In the genomic region with DNA sequence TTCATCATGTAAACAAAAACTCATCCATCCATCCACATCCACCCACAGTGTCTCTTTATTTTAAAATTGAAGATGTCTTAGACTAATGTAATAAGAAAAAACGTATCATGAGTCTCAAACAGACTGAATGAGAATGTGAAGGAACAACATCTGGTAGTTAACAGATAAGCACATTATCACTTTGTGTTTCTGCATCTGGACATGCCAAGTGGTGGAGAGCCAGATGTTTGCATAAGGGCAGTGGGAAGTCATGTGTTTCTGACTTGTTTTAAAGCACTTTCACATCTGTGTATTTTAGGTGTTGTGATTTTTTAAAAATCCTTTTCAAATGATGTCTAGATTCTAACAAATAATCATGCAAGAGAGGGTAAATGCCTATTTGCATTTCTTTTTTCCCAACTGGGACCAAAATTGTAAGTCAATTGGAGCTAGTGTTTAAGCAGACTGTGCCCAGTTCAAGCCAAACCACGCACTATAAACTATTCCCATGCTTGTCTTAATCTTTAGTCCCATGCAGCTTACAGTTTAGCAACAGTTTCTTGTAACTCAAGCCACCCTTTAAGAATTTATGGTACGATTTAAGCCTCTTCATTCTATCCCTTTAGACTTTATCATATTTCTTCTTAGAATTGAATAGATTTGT, we compare ENCODE assay signal across 16 cellular contexts.
DNase-seq lines count a peak whose midpoint lies in the region; ATAC-seq, FAIRE-seq and TF ChIP-seq lines count a peak whose summit lies in the region.
"Had no signal": no experiment of that assay in that cellular context is flagged by ENCODE, and none has a peak within 500 bp of the region (broad histone marks: within the 10 kb centered on the region; RNA-seq: fewer than 3 reads in every experiment).

No MANE protein-coding gene starts in this region.

- no peaks in the 10 kb centered on the region for H3K27me3 ChIP-seq in H1 (replicated peaks in 1 of 4; ENCODE audit: control insufficient read depth in 3 of 4, extremely low read depth in 1 of 4, insufficient read depth in 3 of 4, low read length in 3 of 4)
- H3K27me3 ChIP-seq in MG63: no peaks in the 10 kb centered on the region
- no peaks in the 10 kb centered on the region for H3K27me3 ChIP-seq in upper lobe of left lung

- H3K56ac ChIP-seq in H1 (replicated peaks; ENCODE audit: insufficient read length, low read depth, low read length): no peak overlapping the region

- H3K23me2 ChIP-seq in H1 (ENCODE audit: low read depth, low read length): no peaks in the 10 kb centered on the region

- no peak overlapping the region for H3K4me3 ChIP-seq in H1 (ENCODE audit: extremely low read depth in 1 of 4, insufficient read depth in 2 of 4, low read depth in 3 of 4, low read length in 4 of 4)
- no peak overlapping the region for H3K4me3 ChIP-seq in MG63
- H3K4me3 ChIP-seq in upper lobe of left lung: no peak overlapping the region

- no peak for TF ChIP-seq RAD21 in H1 (IDR thresholded peaks at IDR 0.05 in 1 of 2, conservative IDR thresholded peaks at IDR 0.05 in 1 of 2; ENCODE audit: low read depth in 2 of 2, low read length in 2 of 2)

- H3K4me3 Mint-ChIP-seq in activated T-helper 17 cell treated with anti-CD3 and anti-CD28 coated beads, Interleukin-2, amount 50 U/mL, for 72 hours: no peak overlapping the region
- H3K4me3 Mint-ChIP-seq: CD14-positive monocyte had no signal

- H3K18ac ChIP-seq in H1 (ENCODE audit: extremely low read depth, low read length): no peak overlapping the region

- CTCF ChIA-PET in H1 (lab: Charles Lee; ENCODE audit: partially characterized antibody): no interaction called here

- intact Hi-C loops in Right ventricle myocardium inferior (cut with DNase I): no loop called here
- intact Hi-C loops in cardiac septum (cut with DNase I): no loop called here

- H4K8ac ChIP-seq in H1 (ENCODE audit: extremely low read depth, insufficient read depth, low read length): no peak overlapping the region

- no peaks in the 10 kb centered on the region for H3K4me1 ChIP-seq in H1 (replicated peaks in 1 of 4; ENCODE audit: control insufficient read depth in 3 of 4, insufficient read depth in 4 of 4, low read length in 3 of 4)
- H3K4me1 ChIP-seq in upper lobe of left lung: no peaks in the 10 kb centered on the region

- no peak overlapping the region for H3K4ac ChIP-seq in H1 (replicated peaks; ENCODE audit: insufficient read length, low read depth, low read length)

- no peaks in the 10 kb centered on the region for H3K4me1 Mint-ChIP-seq in activated T-helper 17 cell treated with anti-CD3 and anti-CD28 coated beads, Interleukin-2, amount 50 U/mL, for 72 hours
- H3K4me1 Mint-ChIP-seq: CD14-positive monocyte had no signal

- H3K9me3 ChIP-seq in H1 (ENCODE audit: insufficient read depth in 2 of 2, low read depth in 1 of 2, low read length in 1 of 2) (no peaks in the 10 kb centered on the region), MG63 (peaks cover 1% of the 10 kb centered on the region; the same call in 1 of the 2 replicates), upper lobe of left lung (peaks cover 0 to 4% (median 0%) of the 10 kb centered on the region in 4 donors)

- H3K36me3 ChIP-seq in H1 (ENCODE audit: control insufficient read depth in 2 of 4, insufficient read depth in 4 of 4, low read length in 3 of 4) (no peaks in the 10 kb centered on the region), MG63 (no peaks in the 10 kb centered on the region), upper lobe of left lung (no peaks in the 10 kb centered on the region)

- TF ChIP-seq POLR2A in H1 (IDR thresholded peaks at IDR 0.05; ENCODE audit: control extremely low read depth in 1 of 2, low read depth in 2 of 2, low read length in 2 of 2) (no peak), upper lobe of left lung (IDR thresholded peaks at IDR 0.05) (no peak)

- 0 out of 2 replicates have a peak overlapping the region, but pooled peaks have one; percentile 63 for H2AFZ ChIP-seq in H1 (ENCODE audit: low read length)

- H3K79me2 ChIP-seq in H1 (ENCODE audit: control insufficient read depth in 1 of 2, insufficient read depth in 2 of 2, low read length in 2 of 2): no peaks in the 10 kb centered on the region

- no peak overlapping the region for H2BK5ac ChIP-seq in H1 (ENCODE audit: low read depth, low read length)

- FAIRE-seq in H1 (lab: Jason Lieb, UNC): no peak
- FAIRE-seq: G401.6, RCC 7860 had no signal

- no peak overlapping the region for H3K4me2 ChIP-seq in H1 (ENCODE audit: insufficient read depth in 1 of 2, low read depth in 2 of 2, low read length in 2 of 2)

- no peaks in the 10 kb centered on the region for H3K27me3 Mint-ChIP-seq in activated T-helper 17 cell treated with anti-CD3 and anti-CD28 coated beads, Interleukin-2, amount 50 U/mL, for 72 hours

- no peak overlapping the region for H3K23ac ChIP-seq in H1 (ENCODE audit: insufficient read length)

- no peak overlapping the region for H2BK15ac ChIP-seq in H1 (ENCODE audit: low read length)

- 87% methylated on average over 3 of the region's 3 CpGs; no CpG with 5 or more reads in 1 of the 2 experiments for WGBS in H1 (ENCODE audit: extremely low coverage in 1 of 2, insufficient coverage in 1 of 2, insufficient read length in 1 of 2, insufficient replicate concordance in 2 of 2, low coverage in 1 of 2, low lambda C conversion rate in 2 of 2, missing lambda C conversion rate in 1 of 2), 2 experiments
- 51 to 57% methylated on average over 3 of the region's 3 CpGs for WGBS in upper lobe of left lung, 2 donors

- TF ChIP-seq EP300 in H1 (IDR thresholded peaks at IDR 0.05; ENCODE audit: borderline replicate concordance in 1 of 2, low read depth in 2 of 2, low read length in 2 of 2): no peak
- no peak for TF ChIP-seq EP300 in upper lobe of left lung (IDR thresholded peaks at IDR 0.05)

- no peak overlapping the region for H3K14ac ChIP-seq in H1 (ENCODE audit: insufficient read length)

- H3K9me3 Mint-ChIP-seq in activated T-helper 17 cell treated with anti-CD3 and anti-CD28 coated beads, Interleukin-2, amount 50 U/mL, for 72 hours: no peaks in the 10 kb centered on the region

- no peaks in the 10 kb centered on the region for H3K36me3 Mint-ChIP-seq in activated T-helper 17 cell treated with anti-CD3 and anti-CD28 coated beads, Interleukin-2, amount 50 U/mL, for 72 hours (ENCODE audit: low read depth)
- H3K36me3 Mint-ChIP-seq: CD14-positive monocyte had no signal

- H3K27ac ChIP-seq in H1 (ENCODE audit: low read depth, low read length): no peak overlapping the region
- H3K27ac ChIP-seq in upper lobe of left lung: no peak overlapping the region

- DNase-seq in Right ventricle myocardium inferior (ENCODE audit: missing footprints) (no peak), cardiac septum (ENCODE audit: low spot score) (no peak), H1 (ENCODE audit: low read depth in 1 of 2, low spot score in 2 of 2) (no peak), left kidney (ENCODE audit: low read depth, low spot score) (peak; percentile 9), MG63 (no peak), upper lobe of left lung (no peak)
- DNase-seq: COR-L47, KG1, NCI-H187 treated with DMSO at 0.1 percent for 48 hours, NCI-H446, SW 1271 had no signal

- no peak overlapping the region for H2BK20ac ChIP-seq in H1 (ENCODE audit: low read length)

- H4K5ac ChIP-seq in H1 (ENCODE audit: insufficient read length, low read depth, low read length): no peak overlapping the region

- H2BK120ac ChIP-seq in H1 (replicated peaks; ENCODE audit: low read depth, low read length): no peak overlapping the region

- POLR2A ChIA-PET in H1 (lab: Charles Lee; ENCODE audit: partially characterized antibody): no interaction called here

- H2AK5ac ChIP-seq in H1 (ENCODE audit: low read depth, low read length): no peak overlapping the region

- no peaks in the 10 kb centered on the region for H4K20me1 ChIP-seq in H1 (replicated peaks in 1 of 2; ENCODE audit: control insufficient read depth in 1 of 2, insufficient read depth in 2 of 2, low read length in 2 of 2)

- H3K27ac Mint-ChIP-seq in activated T-helper 17 cell treated with anti-CD3 and anti-CD28 coated beads, Interleukin-2, amount 50 U/mL, for 72 hours: no peak overlapping the region
- H3K27ac Mint-ChIP-seq: CD14-positive monocyte had no signal

- TF ChIP-seq CTCF in H1 (IDR thresholded peaks at IDR 0.05; ENCODE audit: control extremely low read depth in 1 of 3, insufficient read depth in 1 of 3, low read depth in 1 of 3, low read length in 3 of 3) (no peak), upper lobe of left lung (IDR thresholded peaks at IDR 0.05) (no peak)

- no peak overlapping the region for H3K9ac ChIP-seq in H1 (replicated peaks in 1 of 4; ENCODE audit: extremely low read depth in 1 of 4, low read depth in 3 of 4, low read length in 3 of 4)

- ATAC-seq in Right ventricle myocardium inferior: peak; percentile 54
- ATAC-seq in upper lobe of left lung (ENCODE audit: low FRiP score in 2 of 2): no peak
- ATAC-seq in activated T-helper 17 cell treated with anti-CD3 and anti-CD28 coated beads, Interleukin-2, amount 50 U/mL, for 72 hours (replicated peaks): no peak
- no peak for ATAC-seq in GM19035 (IDR thresholded peaks at IDR 0.05; ENCODE audit: unreplicated experiment)

- no peak overlapping the region for H2BK12ac ChIP-seq in H1 (ENCODE audit: low read depth, low read length)

- H4K91ac ChIP-seq in H1 (replicated peaks; ENCODE audit: insufficient read length, low read length): no peak overlapping the region

- H3K79me1 ChIP-seq in H1 (ENCODE audit: low read depth, low read length): no peaks in the 10 kb centered on the region

TF ChIP-seq in H1, 55 proteins besides CTCF, POLR2A, EP300 and RAD21:
- TF ChIP-seq NANOG (IDR thresholded peaks at IDR 0.05; ENCODE audit: insufficient read depth, low read depth, low read length, poor library complexity, severe bottlenecking) (no peak), BACH1 (IDR thresholded peaks at IDR 0.05; ENCODE audit: low read length) (no peak), SIN3A (conservative IDR thresholded peaks at IDR 0.05 in 1 of 2, IDR thresholded peaks at IDR 0.05 in 1 of 2; ENCODE audit: low read depth in 1 of 2, low read length in 2 of 2) (no peak), CEBPB (IDR thresholded peaks at IDR 0.05; ENCODE audit: low read depth, low read length) (no peak)
- TF ChIP-seq, protein P1, sequence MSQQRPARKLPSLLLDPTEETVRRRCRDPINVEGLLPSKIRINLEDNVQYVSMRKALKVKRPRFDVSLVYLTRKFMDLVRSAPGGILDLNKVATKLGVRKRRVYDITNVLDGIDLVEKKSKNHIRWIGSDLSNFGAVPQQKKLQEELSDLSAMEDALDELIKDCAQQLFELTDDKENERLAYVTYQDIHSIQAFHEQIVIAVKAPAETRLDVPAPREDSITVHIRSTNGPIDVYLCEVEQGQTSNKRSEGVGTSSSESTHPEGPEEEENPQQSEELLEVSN (IDR thresholded peaks at IDR 0.05): no peak
